In the genomic region with DNA sequence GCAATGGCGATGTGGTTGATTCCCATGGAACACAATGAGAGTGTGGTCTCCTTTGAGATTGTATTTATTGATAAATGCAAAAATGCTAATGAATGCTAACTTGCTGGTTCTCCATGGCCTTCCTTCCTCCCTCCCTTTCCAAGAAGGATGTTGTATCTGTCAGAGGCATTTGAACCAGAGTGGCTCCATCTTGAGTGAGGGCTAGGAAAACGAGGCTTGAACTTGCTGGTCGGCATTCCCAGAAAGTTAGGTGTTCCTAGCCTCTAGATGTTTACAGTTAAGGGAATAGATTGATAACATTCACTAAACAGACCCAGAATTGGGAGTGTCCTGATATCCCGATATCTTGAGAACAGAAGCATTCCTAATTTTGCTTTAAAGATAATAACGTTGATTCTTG, we compare ENCODE assay signal across 1 cellular context. TPM values are rescaled to one million over a fixed set of nuclear protein-coding genes. Genes with fewer than 3 reads are reported as not detected.
"Had no signal": no experiment of that assay in that cellular context is flagged by ENCODE, and none has a peak within 500 bp of the region (broad histone marks: within the 10 kb centered on the region; RNA-seq: fewer than 3 reads in every experiment).

No MANE protein-coding gene starts in this region.

RNA-seq across cellular contexts. Expression of gene PSG7, which starts 34.4 kb away (rescaled TPM):
- polyA plus RNA-seq: GM12878 had no signal

RNA-seq across cellular contexts. Expression of gene PSG6, which starts 53.8 kb away (rescaled TPM):
- polyA plus RNA-seq: GM12878 had no signal

RNA-seq across cellular contexts. Expression of gene PSG11, which starts 54.8 kb away (rescaled TPM):
- polyA plus RNA-seq: GM12878 had no signal
